In genomic region chr20:54199721-54200176, GRCh38 we compare ENCODE assay signal across 8 cellular contexts. TPM values are rescaled to one million over a fixed set of nuclear protein-coding genes. Genes with fewer than 3 reads are reported as not detected.
DNase-seq lines count a peak whose midpoint lies in the region; ATAC-seq and TF ChIP-seq lines count a peak whose summit lies in the region.

No MANE protein-coding gene starts in this region.

- H4K20me1 ChIP-seq in GM23338 (replicated peaks; ENCODE audit: insufficient read depth), result no peaks in the 10 kb centered on the region

- H3K27ac ChIP-seq in CD8-positive, alpha-beta memory T cell (ENCODE audit: low read depth, low read length), result no peak overlapping the region
- H3K27ac ChIP-seq in GM23338 (ENCODE audit: low read depth) (no peak overlapping the region), iPS DF 6.9 (ENCODE audit: low read length) (no peak overlapping the region)

- no peaks in the 10 kb centered on the region for H3F3A ChIP-seq in GM23338 (replicated peaks; ENCODE audit: low read depth)

- H3K4me2 ChIP-seq in GM23338, result no peak overlapping the region

- H3K4me3 Mint-ChIP-seq in CD8-positive, alpha-beta memory T cell, result no peak overlapping the region
- H3K4me3 Mint-ChIP-seq in GM23338 (no peak overlapping the region), brain (no peak overlapping the region)

- H3K79me2 ChIP-seq in GM23338 (replicated peaks; ENCODE audit: insufficient read depth), result no peaks in the 10 kb centered on the region

- TF ChIP-seq CTCF in GM23338 (conservative IDR thresholded peaks at IDR 0.05; ENCODE audit: low read depth in 2 of 2) (peak; percentile 87 to 95), brain (conservative IDR thresholded peaks at IDR 0.05) (peak; percentile 94 to 97)

- POLR2A ChIA-PET in CD8-positive, alpha-beta memory T cell (lab: Charles Lee), result no interaction called here

- no peaks in the 10 kb centered on the region for H3K4me1 Mint-ChIP-seq in CD8-positive, alpha-beta memory T cell
- H3K4me1 Mint-ChIP-seq in GM23338 (peaks cover 6% of the 10 kb centered on the region), brain (peaks cover 14% of the 10 kb centered on the region)

- no CpG with 5 or more reads among the region's 7 CpGs for whole genome bisulfite sequencing in iPS DF 6.9 (ENCODE audit: insufficient coverage, insufficient read length)

- H3K9me3 ChIP-seq in CD8-positive, alpha-beta memory T cell (ENCODE audit: low read length), result no peaks in the 10 kb centered on the region
- no peaks in the 10 kb centered on the region for H3K9me3 ChIP-seq in iPS DF 6.9 (ENCODE audit: control insufficient read depth, insufficient read depth, low read length)

- H3K36me3 Mint-ChIP-seq in CD8-positive, alpha-beta memory T cell, result no peaks in the 10 kb centered on the region
- no peaks in the 10 kb centered on the region for H3K36me3 Mint-ChIP-seq in GM23338 (ENCODE audit: low read depth)
- H3K36me3 Mint-ChIP-seq in brain, result no peaks in the 10 kb centered on the region

- H3K4me3 ChIP-seq in CD8-positive, alpha-beta memory T cell (ENCODE audit: low read length), result no peak overlapping the region
- H3K4me3 ChIP-seq in GM23338, result no peak overlapping the region
- H3K4me3 ChIP-seq in iPS DF 6.9 (ENCODE audit: low read length), result no peak overlapping the region

- no peaks in the 10 kb centered on the region for H3K9me2 ChIP-seq in GM23338 (ENCODE audit: insufficient read depth)

- peaks cover 4% of the 10 kb centered on the region for H3K27me3 ChIP-seq in CD8-positive, alpha-beta memory T cell (ENCODE audit: insufficient read depth, low read length, poor library complexity, severe bottlenecking)
- H3K27me3 ChIP-seq in GM23338 (ENCODE audit: insufficient read depth) (no peaks in the 10 kb centered on the region), iPS DF 6.9 (ENCODE audit: control insufficient read depth, insufficient read depth, low read length) (no peaks in the 10 kb centered on the region)

- H3K36me3 ChIP-seq in CD8-positive, alpha-beta memory T cell (ENCODE audit: insufficient read depth, low read length), result no peaks in the 10 kb centered on the region
- H3K36me3 ChIP-seq in GM23338 (ENCODE audit: insufficient read depth) (no peaks in the 10 kb centered on the region), iPS DF 6.9 (ENCODE audit: control insufficient read depth, insufficient read depth, low read length) (no peaks in the 10 kb centered on the region)

- H3K4me1 ChIP-seq in CD8-positive, alpha-beta memory T cell (ENCODE audit: insufficient read depth, low read length), result no peaks in the 10 kb centered on the region
- H3K4me1 ChIP-seq in GM23338 (ENCODE audit: insufficient read depth) (no peaks in the 10 kb centered on the region), iPS DF 6.9 (ENCODE audit: control insufficient read depth, insufficient read depth, low read length) (no peaks in the 10 kb centered on the region)

- no peak overlapping the region for H3K27ac Mint-ChIP-seq in CD8-positive, alpha-beta memory T cell
- H3K27ac Mint-ChIP-seq in GM23338 (no peak overlapping the region), brain (peak overlapping the region in 1 of 5 experiments; percentile 14)

- H2AFZ ChIP-seq in GM23338, result no peak overlapping the region

- peak; percentile 47 to 75 (median 54) for DNase-seq in CD8-positive, alpha-beta memory T cell
- DNase-seq in GM23338 (ENCODE audit: low spot score) (peak; percentile 88), NCI-H2107 (lab: John Stamatoyannopoulos, UW) (peak; percentile 34), UCSD-AML1 (lab: John Stamatoyannopoulos, UW; ENCODE audit: unreplicated experiment) (peak; percentile 73), iPS DF 6.9 (ENCODE audit: low read depth, low spot score) (peak; percentile 54)
- peak; percentile 69 for DNase-seq in stimulated activated CD4-positive, alpha-beta T cell treated with anti-CD3 and anti-CD28 coated beads, Interleukin-12 subunit alpha, Interleukin-12 subunit beta, amount 100 ng/mL, for 4 hours

- ATAC-seq in GM23338, result peak; percentile 68
- no peak for ATAC-seq in HG03469 (IDR thresholded peaks at IDR 0.05; ENCODE audit: unreplicated experiment)

- peaks cover 3 to 6% of the 10 kb centered on the region in 2 donors for H3K27me3 Mint-ChIP-seq in CD8-positive, alpha-beta memory T cell
- H3K27me3 Mint-ChIP-seq in GM23338 (ENCODE audit: insufficient read depth, low read depth, poor library complexity) (no peaks in the 10 kb centered on the region), brain (peaks cover 7% of the 10 kb centered on the region)

- CTCF ChIA-PET in CD8-positive, alpha-beta memory T cell (lab: Charles Lee), result interaction anchor here (1.0 to 2.5 kb wide), 16 partner anchors 10 to 1888 kb away, joined by 3 to 25 read pairs (median 5); partner anchors contain the start of gene PFDN4

- no peaks in the 10 kb centered on the region for H3K9me3 Mint-ChIP-seq in CD8-positive, alpha-beta memory T cell
- H3K9me3 Mint-ChIP-seq in GM23338, result no peaks in the 10 kb centered on the region
- H3K9me3 Mint-ChIP-seq in brain, result peaks cover 0 to 3% (median 0%) of the 10 kb centered on the region in 5 experiments

TF ChIP-seq in GM23338, 12 proteins besides CTCF, POLR2A, EP300 and RAD21 (continues in another document):
- TF ChIP-seq JUNB (IDR thresholded peaks at IDR 0.05; ENCODE audit: unreplicated experiment), result no peak
- no peak for TF ChIP-seq ETS1 (IDR thresholded peaks at IDR 0.05)
- no peak for TF ChIP-seq EZH2phosphoT487 (IDR thresholded peaks at IDR 0.05; ENCODE audit: unreplicated experiment)
- TF ChIP-seq ZNF331 (CRISPR knock-in tag; IDR thresholded peaks at IDR 0.05; ENCODE audit: low read depth), result no peak
- TF ChIP-seq POLR2AphosphoS5 (IDR thresholded peaks at IDR 0.05; ENCODE audit: low read depth), result no peak
- TF ChIP-seq CREB1 (CRISPR knock-in tag; IDR thresholded peaks at IDR 0.05; ENCODE audit: low read depth), result no peak
- TF ChIP-seq ZNF114 (CRISPR knock-in tag; IDR thresholded peaks at IDR 0.05), result no peak

RNA-seq across cellular contexts. Expression of gene PFDN4, which starts 8.1 kb away (rescaled TPM):
- 10 to 100 TPM; 37.1 to 41.3 TPM for total RNA-seq in CD8-positive, alpha-beta memory T cell
- 42.5 TPM for polyA plus RNA-seq in CD8-positive, alpha-beta memory T cell
- 105 and 196 TPM in 2 replicates for total RNA-seq in GM23338 (2014; rRNA removed; shearing (Covaris generic))
- polyA plus RNA-seq in GM23338 (2016; fragmentation: Nextera tagmentation; extraction: Ambion mirVana) (477 and 584 TPM in 2 replicates), brain (ENCODE audit: insufficient read depth, low read depth, low replicate concordance) (108 TPM)

RNA-seq across cellular contexts. Expression of gene CYP24A1, which starts 26.0 kb away (rescaled TPM):
- total RNA-seq in CD8-positive, alpha-beta memory T cell, result under 1 TPM; 0.37 to 0.58 TPM
- polyA plus RNA-seq in CD8-positive, alpha-beta memory T cell, result 0.40 TPM
- 0.12 TPM in 1 of 2 replicates, not detected in the other for total RNA-seq in GM23338 (2014; rRNA removed; shearing (Covaris generic))
- 0.10 TPM in 1 of 2 replicates, not detected in the other for polyA plus RNA-seq in GM23338 (2016; fragmentation: Nextera tagmentation; extraction: Ambion mirVana)
- 0.63 TPM for polyA plus RNA-seq in brain (ENCODE audit: insufficient read depth, low read depth, low replicate concordance)

Comparison
In these comparisons a context has a peak if more than half of its experiments do, and no peak if none do; other contexts are left out.
1. DNase-seq: peak in every context shown above with its lines; median percentile 88 in GM23338; 73 in UCSD-AML1; 69 in stimulated activated CD4-positive, alpha-beta T cell treated with anti-CD3 and anti-CD28 coated beads, Interleukin-12 subunit alpha, Interleukin-12 subunit beta, amount 100 ng/mL, for 4 hours; 54 in CD8-positive, alpha-beta memory T cell; 54 in iPS DF 6.9; 34 in NCI-H2107.